Comparison of ENCODE assay signal across 1 cellular context in genomic region chr6:15553736-15554294, GRCh38.
TF ChIP-seq lines count a peak whose summit lies in the region.

No MANE protein-coding gene starts in this region.

TF ChIP-seq in WTC11, 78 proteins besides CTCF, POLR2A, EP300 and RAD21 (continued from another document):
- no peak for TF ChIP-seq ZNF281 (CRISPR knock-in tag; IDR thresholded peaks at IDR 0.05)
- TF ChIP-seq ATF6 (CRISPR knock-in tag; IDR thresholded peaks at IDR 0.05), result no peak
- TF ChIP-seq SMAD3 (CRISPR knock-in tag; IDR thresholded peaks at IDR 0.05; ENCODE audit: borderline replicate concordance), result no peak
- no peak for TF ChIP-seq FOXP4 (CRISPR knock-in tag; IDR thresholded peaks at IDR 0.05)
- no peak for TF ChIP-seq ESRRA (CRISPR knock-in tag; IDR thresholded peaks at IDR 0.05; ENCODE audit: borderline replicate concordance)
